Comparison of ENCODE assay signal across 9 cellular contexts in the genomic region with DNA sequence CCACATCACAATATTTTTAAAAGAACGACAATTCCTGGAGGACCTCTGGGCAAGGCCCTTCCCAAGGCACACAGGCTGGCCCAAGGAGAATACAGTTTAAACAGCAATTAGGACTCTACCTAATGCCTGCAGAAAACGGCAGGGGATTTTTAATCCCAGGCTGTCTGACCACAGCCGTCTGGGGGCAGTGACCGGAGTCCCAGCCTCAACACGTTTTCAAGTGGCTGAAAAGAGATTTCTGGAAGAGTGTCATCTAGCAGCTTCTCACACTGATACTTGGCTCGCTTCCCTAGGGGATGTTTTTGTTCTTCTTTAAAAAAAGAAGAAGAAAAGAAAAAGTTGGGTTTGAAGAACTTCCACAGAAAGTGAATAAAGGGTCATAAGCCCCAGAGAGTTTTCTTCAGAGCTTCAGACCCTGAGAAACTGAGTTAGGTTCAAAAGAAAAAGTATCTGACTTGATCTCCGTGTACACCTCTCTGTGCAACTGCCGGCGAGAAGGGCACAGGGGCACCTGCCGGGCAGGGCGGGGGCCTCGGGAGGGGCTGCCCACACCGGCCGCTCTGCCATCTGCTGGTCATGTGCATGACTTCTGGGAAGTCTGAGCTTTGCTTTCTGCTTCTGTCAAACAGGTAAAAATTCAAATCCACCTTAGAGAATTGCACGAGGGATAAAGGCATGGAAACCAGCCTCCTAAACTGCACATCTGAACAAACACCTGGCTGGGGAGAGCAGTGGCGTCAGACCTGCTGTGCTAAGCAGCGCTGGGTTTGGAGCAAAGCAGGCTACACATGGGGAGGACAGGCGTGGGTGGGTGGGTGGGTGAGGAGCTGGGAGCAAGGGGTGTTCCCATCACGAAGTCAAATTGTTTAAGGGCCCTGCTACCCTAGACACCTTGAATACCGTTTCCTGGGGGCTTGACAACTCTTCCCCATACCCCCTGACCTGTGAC. TPM values are rescaled to one million over a fixed set of nuclear protein-coding genes. Genes with fewer than 3 reads are reported as not detected.
A peak's percentile ranks its signal among the peaks of the same experiment; 100 is the strongest.
DNase-seq lines count a peak whose midpoint lies in the region; ATAC-seq and TF ChIP-seq lines count a peak whose summit lies in the region.
"Had no signal": no experiment of that assay in that cellular context is flagged by ENCODE, and none has a peak within 500 bp of the region (broad histone marks: within the 10 kb centered on the region; RNA-seq: fewer than 3 reads in every experiment).

No MANE protein-coding gene starts in this region.

- no peaks in the 10 kb centered on the region for H3K27me3 ChIP-seq in CD8-positive, alpha-beta T cell (ENCODE audit: insufficient read depth, low read length)
- H3K27me3 ChIP-seq in HL-60 (ENCODE audit: insufficient read depth, poor library complexity, severe bottlenecking), result no peaks in the 10 kb centered on the region

- peak; percentile 26 for TF ChIP-seq CTCF in CD8-positive, alpha-beta T cell (IDR thresholded peaks at IDR 0.05)
- TF ChIP-seq CTCF in HL-60 (IDR thresholded peaks at IDR 0.05; ENCODE audit: insufficient read depth, low read length) (peak; percentile 38), fibroblast of pulmonary artery (IDR thresholded peaks at IDR 0.05; ENCODE audit: low read length, missing control alignments) (peak; percentile 31), retinal pigment epithelial cell (conservative IDR thresholded peaks at IDR 0.05; ENCODE audit: low read depth, low read length) (peak; percentile 67)

- no peaks in the 10 kb centered on the region for H3K9me3 Mint-ChIP-seq in CD8-positive, alpha-beta T cell

- H3K27ac ChIP-seq in CD8-positive, alpha-beta T cell (ENCODE audit: low read depth, low read length), result no peak overlapping the region
- H3K27ac ChIP-seq in HL-60 (replicated peaks), result peak overlapping the region; percentile 90

- peak in 6 of 7 experiments; percentile 9 to 59 (median 34) for DNase-seq in CD8-positive, alpha-beta T cell
- DNase-seq in HL-60 (ENCODE audit: low read depth in 1 of 2, low spot score in 1 of 2), result peak in 1 of 2 experiments; percentile 59
- DNase-seq in T-helper 17 cell, result no peak
- no peak for DNase-seq in fibroblast of pulmonary artery (ENCODE audit: low read depth)
- DNase-seq in retinal pigment epithelial cell (ENCODE audit: low read depth), result no peak
- no peak for DNase-seq in C1 segment of cervical spinal cord (lab: John Stamatoyannopoulos, UW)

- ATAC-seq in CD8-positive, alpha-beta T cell, result peak; percentile 73
- peak; percentile 65 for ATAC-seq in T-helper 17 cell
- ATAC-seq in GM21526 (IDR thresholded peaks at IDR 0.05; ENCODE audit: low FRiP score, unreplicated experiment), result no peak
- ATAC-seq in HG02884 (IDR thresholded peaks at IDR 0.05; ENCODE audit: unreplicated experiment), result no peak

- no peak overlapping the region for H3K4me3 Mint-ChIP-seq in CD8-positive, alpha-beta T cell
- H3K4me3 Mint-ChIP-seq in T-helper 17 cell, result no peak overlapping the region

- no peaks in the 10 kb centered on the region for H3K9me3 ChIP-seq in CD8-positive, alpha-beta T cell (ENCODE audit: low read length)
- no peaks in the 10 kb centered on the region for H3K9me3 ChIP-seq in T-helper 17 cell (ENCODE audit: control insufficient read depth, low read length, poor library complexity, severe bottlenecking)

- intact Hi-C loops in CD8-positive, alpha-beta T cell (cut with DNase I, micrococcal nuclease), result loop anchor here (1.0 kb wide), 1 partner anchor 112 kb away; no protein-coding TSS in a partner anchor

- CTCF ChIA-PET in CD8-positive, alpha-beta T cell (lab: Charles Lee), result interaction anchor here (0.7 to 2.7 kb wide), 16 partner anchors 9 to 251 kb away, joined by 3 to 13 read pairs (median 3); no protein-coding TSS in a partner anchor

- peaks cover 2% of the 10 kb centered on the region for H3K36me3 Mint-ChIP-seq in CD8-positive, alpha-beta T cell
- H3K36me3 Mint-ChIP-seq in T-helper 17 cell (ENCODE audit: low read depth), result no peaks in the 10 kb centered on the region

- H3K27ac Mint-ChIP-seq in CD8-positive, alpha-beta T cell, result no peak overlapping the region
- peak overlapping the region; percentile 29 for H3K27ac Mint-ChIP-seq in T-helper 17 cell

- no peaks in the 10 kb centered on the region for H3K4me1 ChIP-seq in CD8-positive, alpha-beta T cell (ENCODE audit: insufficient read depth, low read length)

- no peaks in the 10 kb centered on the region for H3K27me3 Mint-ChIP-seq in CD8-positive, alpha-beta T cell (ENCODE audit: low read depth)
- no peaks in the 10 kb centered on the region for H3K27me3 Mint-ChIP-seq in T-helper 17 cell

- POLR2A ChIA-PET in CD8-positive, alpha-beta T cell (lab: Charles Lee), result interaction anchor here (0.6 kb wide), 1 partner anchor 38 kb away, joined by 3 read pairs; no protein-coding TSS in a partner anchor

- peaks cover 7% of the 10 kb centered on the region for H3K4me1 Mint-ChIP-seq in CD8-positive, alpha-beta T cell (ENCODE audit: low read depth)
- peaks cover 4% of the 10 kb centered on the region for H3K4me1 Mint-ChIP-seq in T-helper 17 cell

- no peaks in the 10 kb centered on the region for H3K36me3 ChIP-seq in CD8-positive, alpha-beta T cell (ENCODE audit: insufficient read depth, low read length)

- H3K4me3 ChIP-seq in CD8-positive, alpha-beta T cell (ENCODE audit: low read depth, low read length), result no peak overlapping the region
- H3K4me3 ChIP-seq in HL-60 (replicated peaks; ENCODE audit: insufficient read depth, low read length) (no peak overlapping the region), fibroblast of pulmonary artery (replicated peaks; ENCODE audit: low read depth, low read length) (no peak overlapping the region), retinal pigment epithelial cell (ENCODE audit: low read length) (no peak overlapping the region)

RNA-seq across cellular contexts. Expression of a gene that starts 33.0 kb away (rescaled TPM):
- 10 to 100 TPM; 26.4 to 26.5 TPM for total RNA-seq in CD8-positive, alpha-beta T cell
- 10 to 100 TPM; 31.4 to 37.8 TPM for total RNA-seq in T-helper 17 cell

RNA-seq across cellular contexts. Expression of a gene that starts 50.7 kb away (rescaled TPM):
- not detected for total RNA-seq in CD8-positive, alpha-beta T cell
- total RNA-seq in T-helper 17 cell, result not detected
- total RNA-seq: aorta had no signal

Comparison
In these comparisons a context has a peak if more than half of its experiments do, and no peak if none do; other contexts are left out.
1. ATAC-seq: peak in CD8-positive, alpha-beta T cell (single experiment) and T-helper 17 cell (single experiment); none in GM21526 (single experiment) and HG02884 (single experiment).
2. DNase-seq: peak in CD8-positive, alpha-beta T cell (6 of 7); none in T-helper 17 cell (0 of 3), fibroblast of pulmonary artery (single experiment), retinal pigment epithelial cell (single experiment) and C1 segment of cervical spinal cord (0 of 14).
3. Peak in every context shown above with its lines, with median percentiles within 50 percentile points of each other: CTCF ChIP-seq.